In genomic region chr11:9225748-9226298, GRCh38 we compare ENCODE assay signal across 18 cellular contexts. TPM values are rescaled to one million over a fixed set of nuclear protein-coding genes. Genes with fewer than 3 reads are reported as not detected.
DNase-seq lines count a peak whose midpoint lies in the region; ATAC-seq and TF ChIP-seq lines count a peak whose summit lies in the region.
"Had no signal": no experiment of that assay in that cellular context is flagged by ENCODE, and none has a peak within 500 bp of the region (broad histone marks: within the 10 kb centered on the region; RNA-seq: fewer than 3 reads in every experiment).

No MANE protein-coding gene starts in this region.

- intact Hi-C loops in A673 (cut with micrococcal nuclease; ENCODE audit: unreplicated experiment) = no loop called here

- no peak overlapping the region for H3K9ac ChIP-seq in endodermal cell (ENCODE audit: extremely low read depth, low read length, poor library complexity, severe bottlenecking)
- H3K9ac ChIP-seq: BLaER1 had no signal

- H3K36me3 Mint-ChIP-seq in WTC11 (no peaks in the 10 kb centered on the region), endodermal cell (ENCODE audit: low read depth) (peaks cover 5% of the 10 kb centered on the region), type B pancreatic cell (no peaks in the 10 kb centered on the region)
- H3K36me3 Mint-ChIP-seq: CD8-positive, alpha-beta T cell had no signal

- CTCF ChIA-PET in HEK293 (lab: Yijun Ruan, JAX) = interaction anchor here (0.8 to 1.1 kb wide), 3 partner anchors 15 to 81 kb away, joined by 3 to 5 read pairs (median 3); no protein-coding TSS in a partner anchor
- CTCF ChIA-PET in WTC11 (lab: Charles Lee) = interaction anchor here (1.2 kb wide), 1 partner anchor 309 kb away, joined by 3 read pairs; no protein-coding TSS in a partner anchor
- CTCF ChIA-PET in A673 (lab: Charles Lee) = no interaction called here

- no peak overlapping the region for H3K4me3 Mint-ChIP-seq in WTC11
- no peak overlapping the region for H3K4me3 Mint-ChIP-seq in endodermal cell
- no peak overlapping the region for H3K4me3 Mint-ChIP-seq in type B pancreatic cell
- H3K4me3 Mint-ChIP-seq: B cell; CD4-positive, CD25-positive, alpha-beta regulatory T cell; CD8-positive, alpha-beta T cell had no signal

- H3K27ac Mint-ChIP-seq in WTC11 (no peak overlapping the region), endodermal cell (no peak overlapping the region), type B pancreatic cell (peak overlapping the region; percentile 73)
- H3K27ac Mint-ChIP-seq: B cell had no signal

- H3K4me1 Mint-ChIP-seq in WTC11 (peaks cover 30% of the 10 kb centered on the region), endodermal cell (peaks cover 22% of the 10 kb centered on the region), type B pancreatic cell (ENCODE audit: unreplicated experiment) (peaks cover 18% of the 10 kb centered on the region)

- H3K9me3 ChIP-seq in HEK293 (ENCODE audit: control insufficient read depth, insufficient read depth, low read depth, low read length) = no peaks in the 10 kb centered on the region
- no peaks in the 10 kb centered on the region for H3K9me3 ChIP-seq in endodermal cell (ENCODE audit: control insufficient read depth, low read length)
- no peaks in the 10 kb centered on the region for H3K9me3 ChIP-seq in A673 (ENCODE audit: low read depth, low read length, poor library complexity, severe bottlenecking)
- H3K9me3 ChIP-seq: BLaER1, HAP-1 had no signal

- no peak overlapping the region for H3K27ac ChIP-seq in HEK293 (ENCODE audit: extremely low read depth, low read depth, low read length)
- H3K27ac ChIP-seq in endodermal cell (ENCODE audit: low read depth, low read length) = no peak overlapping the region
- no peak overlapping the region for H3K27ac ChIP-seq in A673 (ENCODE audit: low read depth, low read length, poor library complexity, severe bottlenecking)
- H3K27ac ChIP-seq: BLaER1, C4-2B had no signal

- H3K4me3 ChIP-seq in HEK293 (ENCODE audit: low read depth, low read length) (no peak overlapping the region), endodermal cell (ENCODE audit: low read length) (no peak overlapping the region), A673 (ENCODE audit: low read depth, low read length, poor library complexity, severe bottlenecking) (no peak overlapping the region)
- H3K4me3 ChIP-seq: BLaER1, GM12878, HAP-1 had no signal

- POLR2A ChIA-PET in HEK293 (lab: Yijun Ruan, JAX) (interaction anchor here (0.6 kb wide), 1 partner anchor 89 kb away, joined by 3 read pairs; no protein-coding TSS in a partner anchor), WTC11 (lab: Charles Lee) (interaction anchor here (0.6 kb wide), 1 partner anchor 234 kb away, joined by 3 read pairs; no protein-coding TSS in a partner anchor), A673 (lab: Charles Lee; ENCODE audit: low non-redundant PET) (no interaction called here)

- H3K27me3 Mint-ChIP-seq in WTC11 (ENCODE audit: low read depth) (peaks cover 6% of the 10 kb centered on the region), endodermal cell (ENCODE audit: insufficient read depth) (peaks cover 3% of the 10 kb centered on the region), type B pancreatic cell (no peaks in the 10 kb centered on the region)
- H3K27me3 Mint-ChIP-seq: B cell had no signal

- DNase-seq in WTC11 (ENCODE audit: low spot score) = no peak
- DNase-seq in endodermal cell = peak; percentile 1
- DNase-seq in type B pancreatic cell (ENCODE audit: extremely low spot score, unreplicated experiment) = no peak
- no peak for DNase-seq in A673 (ENCODE audit: low spot score)
- DNase-seq: CD4-positive, CD25-positive, alpha-beta regulatory T cell; CD8-positive, alpha-beta T cell; DMS 273 treated with DMSO at 0.1 percent for 48 hours; DMS79; EL; GDM1; GOT3 had no signal

- H3K27me3 ChIP-seq in endodermal cell (ENCODE audit: control insufficient read depth, insufficient read depth, low read length, poor library complexity, severe bottlenecking) (no peaks in the 10 kb centered on the region), A673 (replicated peaks; ENCODE audit: insufficient read depth, low read depth, low read length, poor library complexity) (no peaks in the 10 kb centered on the region)
- H3K27me3 ChIP-seq: BLaER1 had no signal

- TF ChIP-seq CTCF in HEK293 (tag by site-specific recombination; IDR thresholded peaks at IDR 0.05) (no peak), WTC11 (IDR thresholded peaks at IDR 0.05) (no peak), endodermal cell (conservative IDR thresholded peaks at IDR 0.05) (no peak), type B pancreatic cell (conservative IDR thresholded peaks at IDR 0.05) (no peak), A673 (conservative IDR thresholded peaks at IDR 0.05; ENCODE audit: low read depth, low read length) (no peak)

- H3K36me3 ChIP-seq in HEK293 (ENCODE audit: control insufficient read depth in 2 of 2, insufficient read depth in 1 of 2, low read length in 2 of 2) (no peaks in the 10 kb centered on the region), endodermal cell (ENCODE audit: control insufficient read depth, insufficient read depth, low read length) (no peaks in the 10 kb centered on the region), A673 (ENCODE audit: insufficient read depth, low read length, poor library complexity, severe bottlenecking) (no peaks in the 10 kb centered on the region)
- H3K36me3 ChIP-seq: HAP-1 had no signal

- BruUV-seq in A673 (replicated peaks; lab: Mats Ljungman, UMichigan) = no TSS peak

- peaks cover 6% of the 10 kb centered on the region; the same call in 1 of the 2 replicates for H3K4me1 ChIP-seq in HEK293 (ENCODE audit: control insufficient read depth, insufficient read depth, low read length)
- peaks cover 9% of the 10 kb centered on the region for H3K4me1 ChIP-seq in endodermal cell (ENCODE audit: control insufficient read depth, insufficient read depth, low read length)
- H3K4me1 ChIP-seq in A673 (ENCODE audit: insufficient read depth, low read length, poor library complexity, severe bottlenecking) = no peaks in the 10 kb centered on the region

- 0 out of 2 replicates have a peak, but pooled peaks cover 3% of the 10 kb centered on the region for H3K9me3 Mint-ChIP-seq in WTC11
- H3K9me3 Mint-ChIP-seq in endodermal cell = no peaks in the 10 kb centered on the region
- no peaks in the 10 kb centered on the region for H3K9me3 Mint-ChIP-seq in type B pancreatic cell
- H3K9me3 Mint-ChIP-seq: CD8-positive, alpha-beta T cell had no signal

- 100% methylated on average over 1 of the region's 1 CpG; no CpG with 5 or more reads in 1 of the 2 experiments for WGBS in endodermal cell (ENCODE audit: insufficient coverage in 1 of 2, insufficient read length in 1 of 2), 2 experiments

- ATAC-seq in WTC11 (no peak), GM19463 (IDR thresholded peaks at IDR 0.05; ENCODE audit: unreplicated experiment) (no peak)
- ATAC-seq: CD8-positive, alpha-beta T cell had no signal

TF ChIP-seq in HEK293, 187 proteins besides CTCF, POLR2A, EP300 and RAD21 (continues in another document):
- no peak for TF ChIP-seq PRDM6 (tag by site-specific recombination; IDR thresholded peaks at IDR 0.05)
- no peak for TF ChIP-seq ZNF521 (tag by site-specific recombination; IDR thresholded peaks at IDR 0.05)
- no peak for TF ChIP-seq ZNF555 (tag by site-specific recombination; conservative IDR thresholded peaks at IDR 0.05)

TF ChIP-seq in WTC11, 78 proteins besides CTCF, POLR2A, EP300 and RAD21:
- TF ChIP-seq ERG (CRISPR knock-in tag; IDR thresholded peaks at IDR 0.05) (no peak), ZNF121 (CRISPR knock-in tag; IDR thresholded peaks at IDR 0.05) (peak; percentile 95)

RNA-seq across cellular contexts. Expression of gene DENND5A, which starts 39.3 kb away (rescaled TPM):
- 65.9 to 69.3 TPM (median 69.1 TPM) in 3 replicates for total RNA-seq in WTC11 (2021)
- 100 to 1,000 TPM; 119 to 171 TPM for total RNA-seq in endodermal cell
- polyA plus RNA-seq in endodermal cell (2013, experiment 1 of 2) = 97.0 TPM
- polyA plus RNA-seq in endodermal cell (2013, experiment 2 of 2) = 94.8 TPM
- total RNA-seq in type B pancreatic cell (ENCODE audit: low replicate concordance) = 38.7 and 76.0 TPM in 2 replicates
- 65.4 and 69.7 TPM in 2 replicates for total RNA-seq in A673 (2021)

Comparison
In these comparisons a context has a peak if more than half of its experiments do, and no peak if none do; other contexts are left out.
1. Of the 8 proteins assayed by ChIP-seq in both HEK293 and WTC11: peak only in HEK293: none; only in WTC11: none; in both: ZNF121; in neither: 7.